ENCODE assay signal across 18 cellular contexts in the genomic region with DNA sequence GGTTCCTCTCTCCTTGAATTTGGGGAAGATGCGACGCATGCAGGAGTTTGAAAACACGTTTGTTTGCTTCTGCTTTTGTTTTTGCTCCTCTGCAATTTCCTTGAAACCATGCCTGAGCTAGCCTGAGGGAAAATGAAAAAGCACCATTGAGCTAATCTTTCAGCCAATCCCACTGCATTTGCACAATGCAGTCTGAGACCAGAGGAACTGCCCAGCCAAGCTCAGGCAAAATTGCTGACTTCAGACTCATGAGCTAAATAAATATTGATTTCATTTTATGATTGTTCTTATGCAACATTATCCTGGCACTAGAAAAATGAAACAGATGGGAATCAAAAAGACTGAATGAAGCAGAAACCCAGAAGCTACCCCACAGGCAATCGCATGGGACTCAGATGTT. TPM values are rescaled to one million over a fixed set of nuclear protein-coding genes. Genes with fewer than 3 reads are reported as not detected.
DNase-seq lines count a peak whose midpoint lies in the region; ATAC-seq, FAIRE-seq and TF ChIP-seq lines count a peak whose summit lies in the region.
"Had no signal": no experiment of that assay in that cellular context is flagged by ENCODE, and none has a peak within 500 bp of the region (broad histone marks: within the 10 kb centered on the region; RNA-seq: fewer than 3 reads in every experiment).

No MANE protein-coding gene starts in this region.

- intact Hi-C loops in Right ventricle myocardium inferior (cut with DNase I), result no loop called here
- intact Hi-C loops in HepG2 (cut with micrococcal nuclease; ENCODE audit: unreplicated experiment), result no loop called here
- intact Hi-C loops in upper lobe of right lung (cut with DNase I), result no loop called here
- intact Hi-C loops in activated CD4-positive, alpha-beta T cell treated with anti-CD3 and anti-CD28 coated beads for 36 hours (cut with DNase I, micrococcal nuclease), result no loop called here

- H3K4me1 ChIP-seq in right atrium auricular region, result peaks cover 0 to 4% of the 10 kb centered on the region in 2 donors
- H3K4me1 ChIP-seq in HepG2 (ENCODE audit: insufficient read depth, low read length), result peaks cover 22% of the 10 kb centered on the region
- peaks cover 23% of the 10 kb centered on the region for H3K4me1 ChIP-seq in upper lobe of right lung

- no peak overlapping the region for H3K4me2 ChIP-seq in HepG2 (ENCODE audit: low read depth, low read length)

- H3K4me3 ChIP-seq in right atrium auricular region (no peak overlapping the region), HepG2 (replicated peaks in 1 of 3; ENCODE audit: insufficient read depth in 1 of 3, low read depth in 2 of 3, low read length in 3 of 3) (no peak overlapping the region), upper lobe of right lung (no peak overlapping the region)
- H3K4me3 ChIP-seq: cardiac muscle cell had no signal

- no peak overlapping the region for H3K27ac Mint-ChIP-seq in activated CD4-positive, alpha-beta T cell treated with anti-CD3 and anti-CD28 coated beads for 36 hours
- H3K27ac Mint-ChIP-seq: activated naive CD4-positive, alpha-beta T cell treated with anti-CD3 and anti-CD28 coated beads, Interleukin-2, amount 50 U/mL, for 72 hours; naive thymus-derived CD8-positive, alpha-beta T cell had no signal

- no peaks in the 10 kb centered on the region for H3K36me3 Mint-ChIP-seq in activated CD4-positive, alpha-beta T cell treated with anti-CD3 and anti-CD28 coated beads for 36 hours (ENCODE audit: low read depth)

- H3K27me3 Mint-ChIP-seq in activated CD4-positive, alpha-beta T cell treated with anti-CD3 and anti-CD28 coated beads for 36 hours, result peaks cover 7% of the 10 kb centered on the region

- no peak for TF ChIP-seq RAD21 in HepG2 (CRISPR knock-in tag; IDR thresholded peaks at IDR 0.05)

- no peaks in the 10 kb centered on the region for H3K4me1 Mint-ChIP-seq in activated CD4-positive, alpha-beta T cell treated with anti-CD3 and anti-CD28 coated beads for 36 hours
- H3K4me1 Mint-ChIP-seq: naive thymus-derived CD8-positive, alpha-beta T cell had no signal

- no TSS peak for BruUV-seq in HepG2 (replicated peaks; lab: Mats Ljungman, UMichigan)

- TF ChIP-seq CTCF in right atrium auricular region (IDR thresholded peaks at IDR 0.05) (no peak), HepG2 (CRISPR knock-in tag; IDR thresholded peaks at IDR 0.05) (no peak), upper lobe of right lung (IDR thresholded peaks at IDR 0.05) (no peak)

- no peak overlapping the region for H2AFZ ChIP-seq in HepG2 (ENCODE audit: low read length)

- DNase-seq in Right ventricle myocardium inferior (ENCODE audit: missing footprints), result no peak
- no peak for DNase-seq in right atrium auricular region (ENCODE audit: low spot score)
- peak; percentile 17 for DNase-seq in dedifferentiated amniotic fluid mesenchymal stem cell (ENCODE audit: extremely low spot score)
- no peak for DNase-seq in HepG2 (ENCODE audit: low spot score)
- no peak for DNase-seq in upper lobe of right lung
- DNase-seq in activated CD4-positive, alpha-beta T cell treated with anti-CD3 and anti-CD28 coated beads for 36 hours, result no peak
- DNase-seq in AG08396 (ENCODE audit: low spot score), result no peak
- no peak for DNase-seq in NCI-H1436 (lab: John Stamatoyannopoulos, UW)
- DNase-seq: activated CD4-positive, alpha-beta T cell treated with anti-CD3 and anti-CD28 coated beads for 4 hours; GDM1; naive thymus-derived CD8-positive, alpha-beta T cell; NCI-H1930; NCI-H748 treated with DMSO at 0.1 percent for 48 hours; stimulated activated CD4-positive, alpha-beta T cell treated with anti-CD3 and anti-CD28 coated beads, Interleukin-1b, Interleukin-23, amount 100 ng/mL, for 48 hours; stimulated activated CD8-positive, alpha-beta memory T cell treated with anti-CD3 and anti-CD28 coated beads, Interleukin-4, amount 100 ng/mL, for 48 hours had no signal

- CTCF ChIA-PET in HepG2 (lab: Yijun Ruan, JAX; ENCODE audit: low intra/inter-chr PET ratio, low total read pairs), result no interaction called here
- CTCF ChIA-PET in activated CD4-positive, alpha-beta T cell treated with anti-CD3 and anti-CD28 coated beads for 36 hours (lab: Charles Lee), result interaction anchor here (0.9 to 1.3 kb wide), 2 partner anchors 9 to 11 kb away, joined by 3 to 6 read pairs; no protein-coding TSS in a partner anchor

- no peak overlapping the region for H3K4me3 Mint-ChIP-seq in activated CD4-positive, alpha-beta T cell treated with anti-CD3 and anti-CD28 coated beads for 36 hours
- H3K4me3 Mint-ChIP-seq: naive thymus-derived CD8-positive, alpha-beta T cell had no signal

- H3K9ac ChIP-seq in HepG2 (ENCODE audit: insufficient read depth, low read depth, low read length), result no peak overlapping the region

- H3K27ac ChIP-seq in right atrium auricular region, result no peak overlapping the region
- H3K27ac ChIP-seq in HepG2 (ENCODE audit: extremely low read length, insufficient read depth, low read length), result no peak overlapping the region
- peak overlapping the region; percentile 47 for H3K27ac ChIP-seq in upper lobe of right lung
- H3K27ac ChIP-seq: cardiac muscle cell had no signal

- H3K79me2 ChIP-seq in HepG2 (ENCODE audit: insufficient read depth, low read length), result no peaks in the 10 kb centered on the region

- POLR2A ChIA-PET in HepG2 (lab: Yijun Ruan, JAX), result no interaction called here
- POLR2A ChIA-PET in activated CD4-positive, alpha-beta T cell treated with anti-CD3 and anti-CD28 coated beads for 36 hours (lab: Charles Lee), result interaction anchor here (0.6 kb wide), 1 partner anchor 331 kb away, joined by 5 read pairs; no protein-coding TSS in a partner anchor

- in situ Hi-C loops in HepG2 (cut with HindIII; ENCODE audit: extremely low pct_ligation_motif_present, low pct_unique_long_range_greater_than_20kb), result loop anchor here (5.0 kb wide), 1 partner anchor 58 kb away; a partner anchor contains a TSS

- H3K9me3 ChIP-seq in right atrium auricular region (no peaks in the 10 kb centered on the region), HepG2 (ENCODE audit: low read length) (peaks cover 8% of the 10 kb centered on the region; the same call in 1 of the 2 replicates), upper lobe of right lung (no peaks in the 10 kb centered on the region)

- no peak for TF ChIP-seq EP300 in HepG2 (IDR thresholded peaks at IDR 0.05; ENCODE audit: low read depth in 2 of 2, low read length in 2 of 2)
- no peak for TF ChIP-seq EP300 in HepG2 (CRISPR knock-in tag; IDR thresholded peaks at IDR 0.05; ENCODE audit: borderline replicate concordance)

- 40% methylated on average over 4 of the region's 4 CpGs for WGBS in HepG2 (ENCODE audit: low lambda C conversion rate)

- no peak for FAIRE-seq in HepG2 (lab: Jason Lieb, UNC)

- ATAC-seq in Right ventricle myocardium inferior, result peak; percentile 33
- no peak for ATAC-seq in HepG2
- ATAC-seq in upper lobe of right lung, result peak; percentile 58
- no peak for ATAC-seq in activated CD4-positive, alpha-beta T cell treated with anti-CD3 and anti-CD28 coated beads for 36 hours
- ATAC-seq: activated naive CD4-positive, alpha-beta T cell treated with anti-CD3 and anti-CD28 coated beads, Interleukin-2, amount 50 U/mL, for 72 hours; naive thymus-derived CD8-positive, alpha-beta T cell had no signal

- H3K27me3 ChIP-seq in right atrium auricular region (no peaks in the 10 kb centered on the region), HepG2 (ENCODE audit: control insufficient read depth in 1 of 2, insufficient read depth in 2 of 2, low read length in 2 of 2) (peaks cover 0 to 16% of the 10 kb centered on the region in 2 experiments; a peak in 2 of 5 replicates), upper lobe of right lung (no peaks in the 10 kb centered on the region)
- H3K27me3 ChIP-seq: cardiac muscle cell had no signal

- no peaks in the 10 kb centered on the region for H4K20me1 ChIP-seq in HepG2 (ENCODE audit: insufficient read depth, low read length)

- no peak for TF ChIP-seq POLR2A in HepG2 (IDR thresholded peaks at IDR 0.05; ENCODE audit: insufficient read depth in 1 of 2, low read depth in 2 of 2, low read length in 2 of 2)

- H3K36me3 ChIP-seq in right atrium auricular region (no peaks in the 10 kb centered on the region), HepG2 (replicated peaks in 1 of 2; ENCODE audit: control insufficient read depth in 1 of 2, insufficient read depth in 2 of 2, low read length in 2 of 2) (no peaks in the 10 kb centered on the region), upper lobe of right lung (no peaks in the 10 kb centered on the region)
- H3K36me3 ChIP-seq: cardiac muscle cell had no signal

- peaks cover 5% of the 10 kb centered on the region for H3K9me3 Mint-ChIP-seq in activated CD4-positive, alpha-beta T cell treated with anti-CD3 and anti-CD28 coated beads for 36 hours (ENCODE audit: low read depth)

RNA-seq across cellular contexts. Expression of a gene that starts 37.0 kb away (rescaled TPM):
- 45.9 TPM for total RNA-seq in Right ventricle myocardium inferior
- 10 to 100 TPM; 21.6 to 28.3 TPM for total RNA-seq in right atrium auricular region
- 58.0 and 73.8 TPM in 2 replicates for total RNA-seq in HepG2 (2016; rRNA removed; fragmentation: Illumina TruSeq; extraction: Trizol)
- total RNA-seq in HepG2 (2016; cell fraction: cytosol; rRNA removed; fragmentation: Illumina TruSeq; extraction: Trizol; ENCODE audit: low read depth), result 30.1 and 30.9 TPM in 2 replicates
- total RNA-seq in HepG2 (2016; cell fraction: insoluble cytoplasmic fraction; rRNA removed; fragmentation: Illumina TruSeq; extraction: Trizol), result 53.8 and 79.5 TPM in 2 replicates
- total RNA-seq in HepG2 (2016; cell fraction: membrane; rRNA removed; fragmentation: Illumina TruSeq; extraction: Trizol), result 43.1 and 43.8 TPM in 2 replicates
- total RNA-seq in HepG2 (2016; cell fraction: nucleus; rRNA removed; fragmentation: Illumina TruSeq; extraction: Trizol), result 23.3 and 30.5 TPM in 2 replicates
- 23.4 and 32.0 TPM in 2 replicates for polyA plus RNA-seq in HepG2 (2011; rRNA removed)
- 21.7 and 26.1 TPM in 2 replicates for polyA plus RNA-seq in HepG2 (2011; cell fraction: cytosol; rRNA removed)
- polyA plus RNA-seq in HepG2 (2011; cell fraction: nucleus; rRNA removed), result 7.1 and 7.7 TPM in 2 replicates
- 38.9 and 50.9 TPM in 2 replicates for polyA plus RNA-seq in HepG2 (2012)
- 52.0 and 61.1 TPM in 2 replicates for polyA plus RNA-seq in HepG2 (2016; cell fraction: cytosol; fragmentation: Illumina TruSeq; extraction: Trizol; ENCODE audit: low read depth)
- polyA plus RNA-seq in HepG2 (2016; cell fraction: insoluble cytoplasmic fraction; fragmentation: Illumina TruSeq; extraction: Trizol; ENCODE audit: low read depth), result 106 and 125 TPM in 2 replicates
- 56.9 and 59.4 TPM in 2 replicates for polyA plus RNA-seq in HepG2 (2016; cell fraction: membrane; fragmentation: Illumina TruSeq; extraction: Trizol; ENCODE audit: low read depth)
- 51.6 and 51.9 TPM in 2 replicates for polyA plus RNA-seq in HepG2 (2016; cell fraction: nucleus; fragmentation: Illumina TruSeq; extraction: Trizol; ENCODE audit: insufficient read depth, low read depth)
- 1.3 and 7.5 TPM in 2 replicates for polyA minus RNA-seq in HepG2 (2011; rRNA and poly(A)+ RNA removed; ENCODE audit: low replicate concordance)
- 4.6 and 6.5 TPM in 2 replicates for polyA minus RNA-seq in HepG2 (2011; cell fraction: cytosol; rRNA and poly(A)+ RNA removed)
- polyA minus RNA-seq in HepG2 (2011; cell fraction: nucleus; rRNA and poly(A)+ RNA removed), result 9.0 and 14.4 TPM in 2 replicates
- 19.2 TPM for total RNA-seq in upper lobe of right lung
- total RNA-seq in activated CD4-positive, alpha-beta T cell treated with anti-CD3 and anti-CD28 coated beads for 36 hours, result 10 to 100 TPM; 23.3 to 35.3 TPM

RNA-seq across cellular contexts. Expression of a gene that starts 57.9 kb away (rescaled TPM):
- total RNA-seq in Right ventricle myocardium inferior, result not detected
- total RNA-seq in right atrium auricular region, result not detected
- 1.8 and 1.9 TPM in 2 replicates for total RNA-seq in HepG2 (2016; rRNA removed; fragmentation: Illumina TruSeq; extraction: Trizol)
- 0.51 and 0.97 TPM in 2 replicates for total RNA-seq in HepG2 (2016; cell fraction: cytosol; rRNA removed; fragmentation: Illumina TruSeq; extraction: Trizol; ENCODE audit: low read depth)
- total RNA-seq in HepG2 (2016; cell fraction: insoluble cytoplasmic fraction; rRNA removed; fragmentation: Illumina TruSeq; extraction: Trizol), result 1.2 and 2.0 TPM in 2 replicates
- 0.28 and 0.59 TPM in 2 replicates for total RNA-seq in HepG2 (2016; cell fraction: membrane; rRNA removed; fragmentation: Illumina TruSeq; extraction: Trizol)
- 1.4 and 1.5 TPM in 2 replicates for total RNA-seq in HepG2 (2016; cell fraction: nucleus; rRNA removed; fragmentation: Illumina TruSeq; extraction: Trizol)
- polyA plus RNA-seq in HepG2 (2011; rRNA removed), result 12.9 and 15.6 TPM in 2 replicates
- polyA plus RNA-seq in HepG2 (2011; cell fraction: cytosol; rRNA removed), result 16.0 and 20.9 TPM in 2 replicates
- 3.6 and 7.4 TPM in 2 replicates for polyA plus RNA-seq in HepG2 (2011; cell fraction: nucleus; rRNA removed)
- polyA plus RNA-seq in HepG2 (2012), result 2.8 and 12.0 TPM in 2 replicates
- 0.23 and 0.38 TPM in 2 replicates for polyA plus RNA-seq in HepG2 (2016; cell fraction: cytosol; fragmentation: Illumina TruSeq; extraction: Trizol; ENCODE audit: low read depth)
- 0.46 and 1.4 TPM in 2 replicates for polyA plus RNA-seq in HepG2 (2016; cell fraction: insoluble cytoplasmic fraction; fragmentation: Illumina TruSeq; extraction: Trizol; ENCODE audit: low read depth)
- 0.24 and 0.34 TPM in 2 replicates for polyA plus RNA-seq in HepG2 (2016; cell fraction: membrane; fragmentation: Illumina TruSeq; extraction: Trizol; ENCODE audit: low read depth)
- polyA plus RNA-seq in HepG2 (2016; cell fraction: nucleus; fragmentation: Illumina TruSeq; extraction: Trizol; ENCODE audit: insufficient read depth, low read depth), result 2.9 and 3.0 TPM in 2 replicates
- 9.7 TPM in 1 of 2 replicates, not detected in the other for polyA minus RNA-seq in HepG2 (2011; rRNA and poly(A)+ RNA removed; ENCODE audit: low replicate concordance)
- polyA minus RNA-seq in HepG2 (2011; cell fraction: cytosol; rRNA and poly(A)+ RNA removed), result 3.3 and 4.1 TPM in 2 replicates
- polyA minus RNA-seq in HepG2 (2011; cell fraction: nucleus; rRNA and poly(A)+ RNA removed), result 1.5 and 2.1 TPM in 2 replicates
- not detected for total RNA-seq in upper lobe of right lung
- total RNA-seq in activated CD4-positive, alpha-beta T cell treated with anti-CD3 and anti-CD28 coated beads for 36 hours, result not detected
- total RNA-seq: activated naive CD4-positive, alpha-beta T cell treated with anti-CD3 and anti-CD28 coated beads, Interleukin-2, amount 50 U/mL, for 72 hours; cardiac muscle cell; naive thymus-derived CD8-positive, alpha-beta T cell had no signal
- polyA plus RNA-seq: cardiac muscle cell; naive thymus-derived CD8-positive, alpha-beta T cell; thymus had no signal

Comparison
In these comparisons a context has a peak if more than half of its experiments do, and no peak if none do; other contexts are left out.
1. ATAC-seq: peak in Right ventricle myocardium inferior (single experiment) and upper lobe of right lung (single experiment); none in HepG2 (single experiment) and activated CD4-positive, alpha-beta T cell treated with anti-CD3 and anti-CD28 coated beads for 36 hours (single experiment).